In the genomic region with DNA sequence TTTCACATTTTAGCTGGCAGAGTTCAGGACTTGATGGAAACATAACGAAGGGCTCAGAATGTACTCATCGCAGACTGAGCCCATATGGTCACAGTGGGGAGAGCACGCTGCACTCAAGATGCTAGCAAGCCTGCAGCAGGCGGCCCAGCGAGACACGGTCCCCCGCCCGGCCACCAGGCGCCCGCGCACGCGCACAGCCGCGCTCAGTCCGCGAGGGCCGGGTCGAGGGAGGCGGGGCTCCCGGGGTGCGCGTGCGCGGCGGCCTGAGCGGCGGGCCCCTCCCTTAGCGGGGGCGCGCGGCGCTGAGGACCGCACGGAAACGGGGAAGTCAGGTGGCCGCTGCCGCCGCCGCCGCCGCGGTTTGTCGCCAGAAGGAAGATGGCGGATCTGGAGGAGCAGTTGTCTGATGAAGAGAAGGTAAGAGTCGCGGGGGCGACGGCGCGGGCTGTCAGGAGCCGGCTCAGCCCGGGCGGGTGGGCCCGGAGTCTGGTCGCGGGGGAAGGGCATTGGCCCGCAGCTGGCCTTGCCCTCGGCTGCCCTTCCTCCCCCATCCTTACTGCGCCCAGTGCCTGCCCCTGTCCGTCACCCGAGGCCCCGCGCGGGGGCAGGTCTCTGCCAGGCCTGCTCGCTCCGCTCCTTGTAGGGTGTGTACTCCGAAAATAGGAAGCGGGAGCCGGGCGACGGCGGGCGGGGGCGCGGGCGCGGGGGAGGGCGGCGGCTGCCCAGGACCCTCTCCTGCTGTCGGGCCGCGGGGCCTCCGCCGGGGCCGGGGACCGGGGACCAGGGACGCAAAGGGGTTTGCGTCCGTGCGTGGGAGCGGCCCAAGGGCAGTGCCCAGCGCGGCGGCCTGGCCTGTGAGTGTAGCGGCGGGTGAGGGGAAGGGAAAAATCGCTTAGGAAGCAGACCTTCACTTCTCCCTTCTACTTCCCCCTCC, we compare ENCODE assay signal across 8 cellular contexts. TPM values are rescaled to one million over a fixed set of nuclear protein-coding genes. Genes with fewer than 3 reads are reported as not detected.
DNase-seq lines count a peak whose midpoint lies in the region; ATAC-seq and TF ChIP-seq lines count a peak whose summit lies in the region.

A gene (plus strand): TSS at position 354 of the 934 bp plus-strand sequence. CDS start 25 bp downstream, at position 379.

- H3K4me1 Mint-ChIP-seq in T-helper 17 cell = peaks cover 25% of the 10 kb centered on the region

- ATAC-seq in GM18502 (IDR thresholded peaks at IDR 0.05; ENCODE audit: poor library complexity, unreplicated experiment) = peak; percentile 90
- ATAC-seq in HG02943 (IDR thresholded peaks at IDR 0.05; ENCODE audit: low read depth, unreplicated experiment) = peak; percentile 87
- peak; percentile 89 for ATAC-seq in T-helper 17 cell
- ATAC-seq in psoas muscle = peak; percentile 95 to 97 (median 96)

- intact Hi-C loops in left ventricle myocardium inferior (cut with micrococcal nuclease) = no loop called here
- intact Hi-C loops in psoas muscle (cut with DNase I) = loop anchor here in 1 of 2 donors (5.0 kb wide), 1 partner anchor 55 kb away; no protein-coding TSS in a partner anchor

- H3K27ac ChIP-seq in left ventricle myocardium inferior (replicated peaks) (peak within 1 kb of the TSS; percentile 99), psoas muscle (peak within 1 kb of the TSS; percentile 100), urinary bladder (ENCODE audit: low read depth) (peak within 1 kb of the TSS; percentile 95)

- 0 to 1% (median 0%) methylated on average over 71 to 98 of the region's 98 CpGs for WGBS in psoas muscle, 3 donors
- WGBS in urinary bladder = 1% methylated on average over 98 of the region's 98 CpGs

- DNase-seq in NCI-H187 (lab: John Stamatoyannopoulos, UW) (peak; percentile 90 to 94), T-helper 17 cell (peak; percentile 94 to 99 (median 98)), amygdala (lab: John Stamatoyannopoulos, UW) (peak; percentile 41 to 94 (median 85)), left ventricle myocardium inferior (peak; percentile 94), psoas muscle (peak; percentile 96 to 97)

- H3K36me3 Mint-ChIP-seq in T-helper 17 cell (ENCODE audit: low read depth) = peaks cover 2% of the 10 kb centered on the region

- peak within 1 kb of the TSS; percentile 92 for H3K4me3 ChIP-seq in left ventricle myocardium inferior
- peak within 1 kb of the TSS; percentile 94 for H3K4me3 ChIP-seq in psoas muscle
- H3K4me3 ChIP-seq in urinary bladder (ENCODE audit: low read depth, low read length) = peak within 1 kb of the TSS; percentile 95

- peak within 1 kb of the TSS; percentile 97 for H3K27ac Mint-ChIP-seq in T-helper 17 cell

- no peaks in the 10 kb centered on the region for H3K9me3 ChIP-seq in T-helper 17 cell (ENCODE audit: control insufficient read depth, low read length, poor library complexity, severe bottlenecking)
- no peaks in the 10 kb centered on the region for H3K9me3 ChIP-seq in left ventricle myocardium inferior (replicated peaks)
- H3K9me3 ChIP-seq in psoas muscle = no peaks in the 10 kb centered on the region

- H3K4me1 ChIP-seq in left ventricle myocardium inferior (peaks cover 56% of the 10 kb centered on the region), psoas muscle (peaks cover 34% of the 10 kb centered on the region), urinary bladder (ENCODE audit: insufficient read depth) (no peaks in the 10 kb centered on the region)

- no peaks in the 10 kb centered on the region for H3K27me3 ChIP-seq in left ventricle myocardium inferior (ENCODE audit: low read depth)
- H3K27me3 ChIP-seq in psoas muscle (ENCODE audit: insufficient read depth in 3 of 3, low read length in 2 of 3) = no peaks in the 10 kb centered on the region

- peak within 1 kb of the TSS; percentile 99 for H3K4me3 Mint-ChIP-seq in T-helper 17 cell

- H3K36me3 ChIP-seq in left ventricle myocardium inferior (no peaks in the 10 kb centered on the region), psoas muscle (ENCODE audit: insufficient read depth in 1 of 2, low read depth in 1 of 2) (no peaks in the 10 kb centered on the region), urinary bladder (ENCODE audit: insufficient read depth) (no peaks in the 10 kb centered on the region)

- H3K27me3 Mint-ChIP-seq in T-helper 17 cell = peaks cover 9% of the 10 kb centered on the region

- peak; percentile 67 for TF ChIP-seq CTCF in left ventricle myocardium inferior (IDR thresholded peaks at IDR 0.05; ENCODE audit: borderline replicate concordance)
- peak; percentile 62 for TF ChIP-seq CTCF in psoas muscle (IDR thresholded peaks at IDR 0.05)

RNA-seq across cellular contexts. Expression of the gene that starts here (rescaled TPM):
- 100 to 1,000 TPM in 1 of 2 donors, 10 to 100 TPM in 1; 81.0 to 135 TPM for total RNA-seq in T-helper 17 cell
- total RNA-seq in left ventricle myocardium inferior = 313 TPM
- total RNA-seq in psoas muscle = 100 to 1,000 TPM; 152 to 271 (median 232) TPM
- polyA plus RNA-seq in psoas muscle = 100 to 1,000 TPM in 2 of 3 donors, 10 to 100 TPM in 1; 83.0 to 144 (median 120) TPM
- 286 TPM for total RNA-seq in urinary bladder
- 156 TPM for polyA plus RNA-seq in urinary bladder

Comparison
In these comparisons a context has a peak if more than half of its experiments do, and no peak if none do; other contexts are left out.
1. Peak in every context shown above with its lines: DNase-seq, ATAC-seq, H3K4me3 ChIP-seq and H3K27ac ChIP-seq.